In genomic region chr17:75182569-75183436, GRCh38 we compare ENCODE assay signal across 8 cellular contexts. TPM values are rescaled to one million over a fixed set of nuclear protein-coding genes. Genes with fewer than 3 reads are reported as not detected.
DNase-seq lines count a peak whose midpoint lies in the region; ATAC-seq and TF ChIP-seq lines count a peak whose summit lies in the region.

Gene SUMO2, minus strand, starts transcription at chr17:75182959. Its CDS starts 125 bp downstream, at chr17:75182834.

- no peak within 1 kb of the TSS for H3K23ac ChIP-seq in trophoblast cell (ENCODE audit: low read length)

- peaks cover 46% of the 10 kb centered on the region for H3K4me1 Mint-ChIP-seq in activated naive CD8-positive, alpha-beta T cell treated with anti-CD3 and anti-CD28 coated beads, Interleukin-2, amount 50 U/mL, for 24 hours

- ATAC-seq in HG02759 (IDR thresholded peaks at IDR 0.05; ENCODE audit: unreplicated experiment) = peak; percentile 82
- peak; percentile 82 for ATAC-seq in activated naive CD8-positive, alpha-beta T cell treated with anti-CD3 and anti-CD28 coated beads, Interleukin-2, amount 50 U/mL, for 24 hours

- peak within 1 kb of the TSS; percentile 93 for H3K27ac Mint-ChIP-seq in activated naive CD8-positive, alpha-beta T cell treated with anti-CD3 and anti-CD28 coated beads, Interleukin-2, amount 50 U/mL, for 24 hours

- peaks cover 29% of the 10 kb centered on the region for H3K36me3 Mint-ChIP-seq in activated naive CD8-positive, alpha-beta T cell treated with anti-CD3 and anti-CD28 coated beads, Interleukin-2, amount 50 U/mL, for 24 hours (ENCODE audit: low read depth)

- peak within 1 kb of the TSS; percentile 92 for H3K4me2 ChIP-seq in trophoblast cell (ENCODE audit: low read length)

- peaks cover 9% of the 10 kb centered on the region for H3K4me1 ChIP-seq in cardiac muscle cell (ENCODE audit: low read depth)
- H3K4me1 ChIP-seq in trophoblast cell (ENCODE audit: control insufficient read depth in 1 of 2, insufficient read depth in 2 of 2, low read length in 2 of 2) = peaks cover 2 to 4% of the 10 kb centered on the region in 2 experiments
- H3K4me1 ChIP-seq in tibial nerve = peaks cover 0 to 38% (median 17%) of the 10 kb centered on the region in 4 donors

- WGBS in trophoblast cell (ENCODE audit: extremely low coverage, insufficient coverage, insufficient read length) = no CpG with 5 or more reads among the region's 92 CpGs
- WGBS in tibial nerve, 2 donors = 2% methylated on average over 39 to 58 of the region's 92 CpGs

- H3K36me3 ChIP-seq in cardiac muscle cell (peaks cover 3% of the 10 kb centered on the region), trophoblast cell (ENCODE audit: control insufficient read depth in 1 of 2, insufficient read depth in 2 of 2, low read length in 2 of 2) (peaks cover 15 to 20% of the 10 kb centered on the region in 2 experiments), tibial nerve (peaks cover 0 to 15% (median 5%) of the 10 kb centered on the region in 3 donors)

- no peak within 1 kb of the TSS for H2BK12ac ChIP-seq in trophoblast cell (ENCODE audit: low read length)

- peak within 1 kb of the TSS; percentile 85 for H3K4me3 ChIP-seq in cardiac muscle cell
- peak within 1 kb of the TSS; percentile 96 for H3K4me3 ChIP-seq in trophoblast cell (ENCODE audit: low read depth, low read length)
- H3K4me3 ChIP-seq in tibial nerve = peak within 1 kb of the TSS; percentile 88 to 93 (median 92)

- peak within 1 kb of the TSS; percentile 71 for H2BK5ac ChIP-seq in trophoblast cell (ENCODE audit: low read depth, low read length, poor library complexity)

- H3K4me3 Mint-ChIP-seq in activated naive CD8-positive, alpha-beta T cell treated with anti-CD3 and anti-CD28 coated beads, Interleukin-2, amount 50 U/mL, for 24 hours = peak within 1 kb of the TSS; percentile 89

- peak within 1 kb of the TSS; percentile 98 for H3K14ac ChIP-seq in trophoblast cell (ENCODE audit: low read length)

- peak in 1 of 2 donors; percentile 86 for TF ChIP-seq EP300 in tibial nerve (IDR thresholded peaks at IDR 0.05)

- H3K79me1 ChIP-seq in trophoblast cell (ENCODE audit: low read length) = peaks cover 11% of the 10 kb centered on the region

- H3K27me3 ChIP-seq in cardiac muscle cell (no peaks in the 10 kb centered on the region), trophoblast cell (ENCODE audit: insufficient read depth, low read length) (no peaks in the 10 kb centered on the region), tibial nerve (no peaks in the 10 kb centered on the region)

- peak within 1 kb of the TSS; percentile 83 for H2AFZ ChIP-seq in trophoblast cell (ENCODE audit: insufficient read depth, low read length, poor library complexity)

- peak within 1 kb of the TSS; percentile 85 for H3K9ac ChIP-seq in trophoblast cell (ENCODE audit: low read length)

- peak within 1 kb of the TSS; percentile 100 for H4K12ac ChIP-seq in trophoblast cell (ENCODE audit: low read depth, low read length)

- H4K8ac ChIP-seq in trophoblast cell (ENCODE audit: low read depth, low read length) = peak within 1 kb of the TSS; percentile 93

- H3K18ac ChIP-seq in trophoblast cell (ENCODE audit: low read length) = peak within 1 kb of the TSS; percentile 94

- DNase-seq in NCI-H1417 (lab: John Stamatoyannopoulos, UW) (peak; percentile 95 to 97 (median 96)), SW480 (ENCODE audit: low spot score) (peak; percentile 88), cardiac muscle cell (ENCODE audit: low read depth in 1 of 2, low spot score in 1 of 2) (peak; percentile 95 to 98), trophoblast cell (peak; percentile 91 to 97), tibial nerve (ENCODE audit: low spot score in 2 of 2) (peak; percentile 91 to 94)
- DNase-seq in activated naive CD8-positive, alpha-beta T cell treated with anti-CD3 and anti-CD28 coated beads, Interleukin-2, amount 50 U/mL, for 24 hours = peak; percentile 97

- H3K79me2 ChIP-seq in trophoblast cell (ENCODE audit: control insufficient read depth, insufficient read depth, low read length, poor library complexity) = peaks cover 20% of the 10 kb centered on the region

- H2AK5ac ChIP-seq in trophoblast cell (ENCODE audit: low read length) = peak within 1 kb of the TSS; percentile 97

- H3K9me3 ChIP-seq in cardiac muscle cell (ENCODE audit: low read depth) (no peaks in the 10 kb centered on the region), trophoblast cell (ENCODE audit: insufficient read depth, low read depth, low read length) (no peaks in the 10 kb centered on the region), tibial nerve (no peaks in the 10 kb centered on the region)

- no peaks in the 10 kb centered on the region for H3K27me3 Mint-ChIP-seq in activated naive CD8-positive, alpha-beta T cell treated with anti-CD3 and anti-CD28 coated beads, Interleukin-2, amount 50 U/mL, for 24 hours

- H2BK120ac ChIP-seq in trophoblast cell (ENCODE audit: insufficient read depth, low read length, poor library complexity) = peak within 1 kb of the TSS; percentile 84

- TF ChIP-seq POLR2A in tibial nerve (IDR thresholded peaks at IDR 0.05) = peak; percentile 47 to 85

- peak within 1 kb of the TSS; percentile 92 for H4K91ac ChIP-seq in trophoblast cell (ENCODE audit: low read depth, low read length)

- peak; percentile 42 for TF ChIP-seq CTCF in GM12873 (IDR thresholded peaks at IDR 0.05; ENCODE audit: insufficient read depth, low read depth, low read length, missing control alignments)
- peak; percentile 25 for TF ChIP-seq CTCF in cardiac muscle cell (IDR thresholded peaks at IDR 0.05; ENCODE audit: low read depth, low read length)
- TF ChIP-seq CTCF in tibial nerve (IDR thresholded peaks at IDR 0.05) = peak in 4 of 5 experiments; percentile 36 to 69 (median 51)

- no peaks in the 10 kb centered on the region for H3K9me3 Mint-ChIP-seq in activated naive CD8-positive, alpha-beta T cell treated with anti-CD3 and anti-CD28 coated beads, Interleukin-2, amount 50 U/mL, for 24 hours

- H3K4ac ChIP-seq in trophoblast cell (ENCODE audit: low read depth, low read length) = peak within 1 kb of the TSS; percentile 100

- peak within 1 kb of the TSS; percentile 99 for H3K27ac ChIP-seq in cardiac muscle cell
- H3K27ac ChIP-seq in trophoblast cell (ENCODE audit: low read depth, low read length) = peak within 1 kb of the TSS; percentile 94
- H3K27ac ChIP-seq in tibial nerve = peak within 1 kb of the TSS; percentile 97 to 99 (median 98)

RNA-seq across cellular contexts. Expression of gene SUMO2, which starts in this region (rescaled TPM):
- total RNA-seq in cardiac muscle cell (91.3 and 109 TPM in 2 replicates), tibial nerve (10 to 100 TPM; 38.1 to 62.9 (median 59.8) TPM)
- 485 and 542 TPM in 2 replicates for polyA plus RNA-seq in cardiac muscle cell
- polyA plus RNA-seq in trophoblast cell (2013) = 194 and 209 TPM in 2 replicates

Comparison
In these comparisons a context has a peak if more than half of its experiments do, and no peak if none do; other contexts are left out.
1. Peak in every context shown above with its lines: DNase-seq, ATAC-seq, H3K4me3 ChIP-seq and H3K27ac ChIP-seq.